ENCODE assay signal across 12 cellular contexts in the genomic region with DNA sequence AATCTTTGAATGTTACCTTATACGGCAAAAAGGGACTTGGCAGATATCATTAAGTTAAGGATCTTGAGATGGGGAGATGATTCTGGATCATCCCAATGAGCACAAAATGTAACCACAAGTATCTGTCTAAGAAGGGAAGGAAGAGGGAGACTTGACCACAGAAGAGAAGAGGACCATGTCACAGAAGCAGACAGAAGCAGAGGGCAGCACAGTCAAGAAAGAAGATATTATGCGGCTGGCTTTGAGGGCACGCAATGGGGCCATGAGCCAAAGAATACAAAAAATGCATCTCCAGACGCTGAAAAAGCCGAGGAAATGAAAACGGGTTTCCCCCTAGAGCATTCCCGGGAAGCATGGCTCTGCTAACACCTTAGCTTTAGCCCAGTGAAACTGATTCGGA.
"Had no signal": no experiment of that assay in that cellular context is flagged by ENCODE, and none has a peak within 500 bp of the region (broad histone marks: within the 10 kb centered on the region; RNA-seq: fewer than 3 reads in every experiment).

No MANE protein-coding gene starts in this region.

- H3K27me3 ChIP-seq: colonic mucosa, gastrocnemius medialis had no signal

- H3K36me3 ChIP-seq: colonic mucosa, gastrocnemius medialis, lower lobe of right lung, WERI-Rb-1 had no signal

- DNase-seq: activated CD4-positive, alpha-beta T cell treated with anti-CD3 and anti-CD28 coated beads for 4 hours; activated CD8-positive, alpha-beta memory T cell treated with anti-CD3 and anti-CD28 coated beads, Interleukin-2, amount 50 U/mL, for 4 hours; activated CD8-positive, alpha-beta T cell treated with anti-CD3 and anti-CD28 coated beads for 36 hours; colonic mucosa; effector CD4-positive, alpha-beta T cell; gastrocnemius medialis; lower lobe of right lung; midbrain; naive thymus-derived CD4-positive, alpha-beta T cell; posterior cingulate gyrus; small intestine; WERI-Rb-1 had no signal

- H3K9me3 ChIP-seq: colonic mucosa, gastrocnemius medialis, lower lobe of right lung had no signal

- H3K4me1 ChIP-seq: colonic mucosa, gastrocnemius medialis had no signal

- H3K27ac ChIP-seq: colonic mucosa, gastrocnemius medialis, lower lobe of right lung, WERI-Rb-1 had no signal

- H3K4me3 ChIP-seq: colonic mucosa, gastrocnemius medialis, lower lobe of right lung had no signal
